Comparison of ENCODE assay signal across 10 cellular contexts in the genomic region with DNA sequence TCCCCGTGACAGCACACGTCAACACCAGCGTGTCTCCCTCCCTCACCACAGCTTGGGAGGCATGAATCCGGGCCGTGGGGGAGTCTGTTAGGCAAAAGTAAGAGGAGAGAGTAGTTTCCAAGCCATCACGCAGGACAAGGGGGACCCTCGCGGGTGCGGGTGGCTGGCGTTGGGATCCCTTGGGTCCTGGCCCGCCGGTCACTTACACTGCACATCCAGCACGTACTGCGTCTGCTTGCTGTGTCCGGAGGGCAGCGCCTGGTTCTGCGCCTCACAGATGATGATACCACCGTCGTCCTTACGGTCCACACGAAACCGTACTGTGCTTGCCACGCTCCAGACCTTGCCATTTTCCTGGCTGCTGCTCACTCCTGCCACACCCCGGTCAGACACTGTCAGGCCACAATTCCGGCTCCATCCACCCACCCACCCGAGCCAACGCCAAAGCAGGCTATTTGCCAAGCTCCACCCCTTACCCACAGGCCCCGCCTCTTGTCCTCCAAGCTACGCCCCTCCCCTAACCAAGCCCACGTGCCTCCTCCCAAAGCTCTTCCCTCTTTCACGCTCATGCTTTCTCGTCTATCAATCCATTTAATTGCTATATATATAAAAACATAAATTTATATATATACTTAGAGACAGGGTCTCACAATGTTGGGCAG. TPM values are rescaled to one million over a fixed set of nuclear protein-coding genes. Genes with fewer than 3 reads are reported as not detected.
DNase-seq lines count a peak whose midpoint lies in the region; ATAC-seq and TF ChIP-seq lines count a peak whose summit lies in the region.
"Had no signal": no experiment of that assay in that cellular context is flagged by ENCODE, and none has a peak within 500 bp of the region (broad histone marks: within the 10 kb centered on the region; RNA-seq: fewer than 3 reads in every experiment).

No MANE protein-coding gene starts in this region.

- H3K9me3 ChIP-seq in A673 (ENCODE audit: low read depth, low read length, poor library complexity, severe bottlenecking), result no peaks in the 10 kb centered on the region
- H3K9me3 ChIP-seq: tibial nerve had no signal

- H3K27me3 Mint-ChIP-seq in GM23338 (ENCODE audit: insufficient read depth, low read depth, poor library complexity), result peaks cover 16% of the 10 kb centered on the region
- H3K27me3 Mint-ChIP-seq in dendritic cell treated with granulocyte-macrophage colony-stimulating factor and Interleukin-4, amounts not matched to agents 40 ng/mL and 50 ng/mL, for 4 days, result peaks cover 35% of the 10 kb centered on the region

- H3K36me3 ChIP-seq in A673 (ENCODE audit: insufficient read depth, low read length, poor library complexity, severe bottlenecking) (peaks cover 6% of the 10 kb centered on the region), GM23338 (ENCODE audit: insufficient read depth) (no peaks in the 10 kb centered on the region)

- intact Hi-C loops in A673 (cut with micrococcal nuclease; ENCODE audit: unreplicated experiment) (no loop called here), cardiac septum (cut with DNase I) (no loop called here)
- intact Hi-C loops in dendritic cell treated with granulocyte-macrophage colony-stimulating factor and Interleukin-4, amounts not matched to agents 40 ng/mL and 50 ng/mL, for 4 days (cut with micrococcal nuclease), result no loop called here

- DNase-seq in A673 (ENCODE audit: low spot score) (peak; percentile 40), GM23338 (ENCODE audit: low spot score) (peak; percentile 81), RPMI8226 (no peak), cardiac septum (ENCODE audit: low spot score) (no peak), T-helper 1 cell (no peak)
- DNase-seq: cerebellar nuclear complex, NCI-H1694 treated with DMSO at 0.1 percent for 48 hours had no signal

- H3K4me1 Mint-ChIP-seq in GM23338, result peaks cover 19% of the 10 kb centered on the region
- peaks cover 19% of the 10 kb centered on the region for H3K4me1 Mint-ChIP-seq in dendritic cell treated with granulocyte-macrophage colony-stimulating factor and Interleukin-4, amounts not matched to agents 40 ng/mL and 50 ng/mL, for 4 days (ENCODE audit: low read depth)

- peaks cover 18% of the 10 kb centered on the region; the same call in 2 of the 3 replicates for H3K36me3 Mint-ChIP-seq in GM23338 (ENCODE audit: low read depth)
- no peaks in the 10 kb centered on the region for H3K36me3 Mint-ChIP-seq in dendritic cell treated with granulocyte-macrophage colony-stimulating factor and Interleukin-4, amounts not matched to agents 40 ng/mL and 50 ng/mL, for 4 days (ENCODE audit: low read depth)

- no peak overlapping the region for H2AFZ ChIP-seq in GM23338

- no TSS peak for BruUV-seq in A673 (replicated peaks; lab: Mats Ljungman, UMichigan)

- H3K4me3 Mint-ChIP-seq in GM23338, result no peak overlapping the region
- no peak overlapping the region for H3K4me3 Mint-ChIP-seq in dendritic cell treated with granulocyte-macrophage colony-stimulating factor and Interleukin-4, amounts not matched to agents 40 ng/mL and 50 ng/mL, for 4 days

- POLR2A ChIA-PET in A673 (lab: Charles Lee; ENCODE audit: low non-redundant PET), result no interaction called here

- peak; percentile 48 for ATAC-seq in GM23338

- H4K20me1 ChIP-seq in GM23338 (replicated peaks; ENCODE audit: insufficient read depth), result peaks cover 7% of the 10 kb centered on the region

- no peak overlapping the region for H3K4me2 ChIP-seq in GM23338

- H3K27ac ChIP-seq in A673 (ENCODE audit: low read depth, low read length, poor library complexity, severe bottlenecking) (no peak overlapping the region), GM23338 (ENCODE audit: low read depth) (no peak overlapping the region)

- H3K4me1 ChIP-seq in A673 (ENCODE audit: insufficient read depth, low read length, poor library complexity, severe bottlenecking) (no peaks in the 10 kb centered on the region), GM23338 (ENCODE audit: insufficient read depth) (peaks cover 8% of the 10 kb centered on the region; the same call in 1 of the 2 replicates)

- TF ChIP-seq CTCF in A673 (conservative IDR thresholded peaks at IDR 0.05; ENCODE audit: low read depth, low read length), result no peak
- peak; percentile 10 to 51; a peak in 2 of 4 replicates for TF ChIP-seq CTCF in GM23338 (conservative IDR thresholded peaks at IDR 0.05; ENCODE audit: low read depth in 2 of 2)

- H3F3A ChIP-seq in GM23338 (replicated peaks; ENCODE audit: low read depth), result peaks cover 9% of the 10 kb centered on the region

- peaks cover 3% of the 10 kb centered on the region; the same call in 2 of the 3 replicates for H3K9me3 Mint-ChIP-seq in GM23338
- no peaks in the 10 kb centered on the region for H3K9me3 Mint-ChIP-seq in dendritic cell treated with granulocyte-macrophage colony-stimulating factor and Interleukin-4, amounts not matched to agents 40 ng/mL and 50 ng/mL, for 4 days

- H3K27me3 ChIP-seq in A673 (replicated peaks; ENCODE audit: insufficient read depth, low read depth, low read length, poor library complexity) (no peaks in the 10 kb centered on the region), GM23338 (ENCODE audit: insufficient read depth) (no peaks in the 10 kb centered on the region)

- H3K9me2 ChIP-seq in GM23338 (ENCODE audit: insufficient read depth), result no peaks in the 10 kb centered on the region

- no peak overlapping the region for H3K27ac Mint-ChIP-seq in GM23338
- peak overlapping the region; percentile 5 for H3K27ac Mint-ChIP-seq in dendritic cell treated with granulocyte-macrophage colony-stimulating factor and Interleukin-4, amounts not matched to agents 40 ng/mL and 50 ng/mL, for 4 days

- CTCF ChIA-PET in A673 (lab: Charles Lee), result interaction anchor here (0.5 kb wide), 1 partner anchor 140 kb away, joined by 3 read pairs; no protein-coding TSS in a partner anchor

- H3K4me3 ChIP-seq in A673 (ENCODE audit: low read depth, low read length, poor library complexity, severe bottlenecking) (no peak overlapping the region), GM23338 (no peak overlapping the region)
- H3K4me3 ChIP-seq: tibial nerve had no signal

- no peaks in the 10 kb centered on the region for H3K79me2 ChIP-seq in GM23338 (replicated peaks; ENCODE audit: insufficient read depth)

TF ChIP-seq in GM23338, 12 proteins besides CTCF, POLR2A, EP300 and RAD21 (continues in another document):
- TF ChIP-seq NANOG (IDR thresholded peaks at IDR 0.05; ENCODE audit: borderline replicate concordance) (no peak), EZH2phosphoT487 (IDR thresholded peaks at IDR 0.05; ENCODE audit: unreplicated experiment) (no peak), ZNF114 (CRISPR knock-in tag; IDR thresholded peaks at IDR 0.05) (no peak), JUNB (IDR thresholded peaks at IDR 0.05; ENCODE audit: unreplicated experiment) (no peak), EZH2 (IDR thresholded peaks at IDR 0.05; ENCODE audit: low read depth, unreplicated experiment) (no peak), POLR2AphosphoS5 (IDR thresholded peaks at IDR 0.05; ENCODE audit: low read depth) (no peak), STAT1 (IDR thresholded peaks at IDR 0.05; ENCODE audit: unreplicated experiment) (no peak), REST (IDR thresholded peaks at IDR 0.05; ENCODE audit: unreplicated experiment) (no peak)

RNA-seq across cellular contexts. Expression of gene ZNF428, which starts 6.6 kb away (rescaled TPM):
- total RNA-seq in A673 (2021), result 65.7 and 72.4 TPM in 2 replicates
- total RNA-seq in GM23338 (2014; rRNA removed; shearing (Covaris generic)), result 21.6 and 23.9 TPM in 2 replicates
- 21.1 and 22.5 TPM in 2 replicates for polyA plus RNA-seq in GM23338 (2016; fragmentation: Nextera tagmentation; extraction: Ambion mirVana)
- total RNA-seq in cardiac septum, result 35.6 TPM

RNA-seq across cellular contexts. Expression of gene CADM4, which starts 13.6 kb away (rescaled TPM):
- total RNA-seq in A673 (2021) (28.7 and 35.2 TPM in 2 replicates), cardiac septum (5.7 TPM)
- total RNA-seq in GM23338 (2014; rRNA removed; shearing (Covaris generic)), result 21.2 and 26.0 TPM in 2 replicates
- 3.7 TPM in 2 replicates for polyA plus RNA-seq in GM23338 (2016; fragmentation: Nextera tagmentation; extraction: Ambion mirVana)

RNA-seq across cellular contexts. Expression of gene SRRM5, which starts 14.2 kb away (rescaled TPM):
- 0.62 and 0.66 TPM in 2 replicates for total RNA-seq in A673 (2021)
- total RNA-seq in GM23338 (2014; rRNA removed; shearing (Covaris generic)), result not detected in 2 replicates
- 0.08 and 0.17 TPM in 2 replicates for polyA plus RNA-seq in GM23338 (2016; fragmentation: Nextera tagmentation; extraction: Ambion mirVana)
- total RNA-seq in cardiac septum, result 0.38 TPM
- total RNA-seq: H4 had no signal

RNA-seq across cellular contexts. Expression of gene ZNF576, which starts 29.7 kb away (rescaled TPM):
- total RNA-seq in A673 (2021) (19.2 and 20.3 TPM in 2 replicates), cardiac septum (11.5 TPM)
- total RNA-seq in GM23338 (2014; rRNA removed; shearing (Covaris generic)), result 5.9 and 14.1 TPM in 2 replicates
- 15.5 and 16.9 TPM in 2 replicates for polyA plus RNA-seq in GM23338 (2016; fragmentation: Nextera tagmentation; extraction: Ambion mirVana)

RNA-seq across cellular contexts. Expression of gene IRGQ, which starts 30.1 kb away (rescaled TPM):
- total RNA-seq in A673 (2021) (34.1 and 37.7 TPM in 2 replicates), cardiac septum (30.2 TPM)
- total RNA-seq in GM23338 (2014; rRNA removed; shearing (Covaris generic)), result 49.6 and 72.7 TPM in 2 replicates
- 8.4 and 8.7 TPM in 2 replicates for polyA plus RNA-seq in GM23338 (2016; fragmentation: Nextera tagmentation; extraction: Ambion mirVana)

Comparison
In these comparisons a context has a peak if more than half of its experiments do, and no peak if none do; other contexts are left out.
1. DNase-seq: peak in A673 (single experiment) and GM23338 (single experiment); none in RPMI8226 (single experiment), cardiac septum (single experiment) and T-helper 1 cell (0 of 5).